In the genomic region with DNA sequence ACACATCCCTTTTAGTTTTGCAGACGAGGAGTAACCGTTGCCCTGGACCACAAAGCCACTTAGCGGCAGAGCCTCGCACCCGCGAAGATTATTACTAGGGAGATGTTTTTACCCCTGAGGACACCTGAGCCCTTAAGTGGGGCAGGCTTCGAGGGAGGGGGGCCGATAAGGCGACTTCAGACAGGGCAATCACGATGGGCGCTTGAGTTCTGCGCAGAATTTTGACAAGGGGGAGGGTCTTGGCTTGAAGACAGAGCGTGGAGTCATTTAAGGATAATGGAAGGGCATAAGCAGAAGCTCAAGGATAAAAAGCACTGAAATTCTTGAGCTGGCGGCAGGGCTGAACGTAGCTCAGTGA, we compare ENCODE assay signal across 8 cellular contexts. TPM values are rescaled to one million over a fixed set of nuclear protein-coding genes. Genes with fewer than 3 reads are reported as not detected.
A peak's percentile ranks its signal among the peaks of the same experiment; 100 is the strongest.
DNase-seq lines count a peak whose midpoint lies in the region; ATAC-seq, FAIRE-seq and TF ChIP-seq lines count a peak whose summit lies in the region.

No MANE protein-coding gene starts in this region.

- no peak for FAIRE-seq in kidney (lab: Jason Lieb, UNC)

- H3K4me1 ChIP-seq in kidney (ENCODE audit: control insufficient read depth in 1 of 2, insufficient read depth in 1 of 2, low read depth in 1 of 2, low read length in 2 of 2) = peaks cover 4 to 6% of the 10 kb centered on the region in 2 donors

- intact Hi-C loops in kidney (cut with DNase I) = no loop called here

- H3K27me3 Mint-ChIP-seq in stimulated activated naive B cell treated with anti-CD40 and anti-IgM and Interleukin-4, amounts not matched to agents 10 μg/mL and 1 μg/mL and 100 μg/mL, for 72 hours = peaks cover 8 to 9% of the 10 kb centered on the region in 2 donors

- H3K36me3 Mint-ChIP-seq in stimulated activated naive B cell treated with anti-CD40 and anti-IgM and Interleukin-4, amounts not matched to agents 10 μg/mL and 1 μg/mL and 100 μg/mL, for 72 hours = peaks cover 0 to 2% of the 10 kb centered on the region in 2 donors

- H3K4me3 Mint-ChIP-seq in stimulated activated naive B cell treated with anti-CD40 and anti-IgM and Interleukin-4, amounts not matched to agents 10 μg/mL and 1 μg/mL and 100 μg/mL, for 72 hours = peak overlapping the region; percentile 86 to 91

- ATAC-seq in HG03159 (IDR thresholded peaks at IDR 0.05; ENCODE audit: unreplicated experiment) (peak; percentile 19), GM19463 (IDR thresholded peaks at IDR 0.05; ENCODE audit: unreplicated experiment) (no peak)
- ATAC-seq in stimulated activated naive B cell treated with anti-CD40 and anti-IgM and Interleukin-4, amounts not matched to agents 10 μg/mL and 1 μg/mL and 100 μg/mL, for 72 hours (replicated peaks) = peak in 1 of 2 donors; percentile 36

- peaks cover 3 to 12% of the 10 kb centered on the region in 2 donors for H3K4me1 Mint-ChIP-seq in stimulated activated naive B cell treated with anti-CD40 and anti-IgM and Interleukin-4, amounts not matched to agents 10 μg/mL and 1 μg/mL and 100 μg/mL, for 72 hours

- peak overlapping the region; percentile 86 for H3K27ac Mint-ChIP-seq in stimulated activated naive B cell treated with anti-CD40 and anti-IgM and Interleukin-4, amounts not matched to agents 10 μg/mL and 1 μg/mL and 100 μg/mL, for 72 hours

- H3K9ac ChIP-seq in kidney (ENCODE audit: low read length in 2 of 2) = peak overlapping the region; percentile 3 to 56

- H3K27ac ChIP-seq in brain microvascular endothelial cell (peak overlapping the region; percentile 65), kidney (ENCODE audit: low read depth in 2 of 2, low read length in 2 of 2) (peak overlapping the region; percentile 78 to 82)

- no peaks in the 10 kb centered on the region for H3K9me3 ChIP-seq in kidney (ENCODE audit: control insufficient read depth in 1 of 2, low read length in 2 of 2)

- H3K27me3 ChIP-seq in brain microvascular endothelial cell (replicated peaks) = no peaks in the 10 kb centered on the region

- peak; percentile 8 for DNase-seq in activated T-cell treated with anti-CD3 and anti-CD28 coated beads for 1 hour (ENCODE audit: low read depth)
- DNase-seq in activated T-cell treated with anti-CD3 and anti-CD28 coated beads, Interleukin-2, amount 50 U/mL, for 48 hours = no peak
- peak; percentile 85 for DNase-seq in OCI-M1 (lab: John Stamatoyannopoulos, UW)
- DNase-seq in brain microvascular endothelial cell = no peak
- no peak for DNase-seq in kidney
- peak; percentile 12 for DNase-seq in stimulated activated naive B cell treated with anti-CD40 and anti-IgM and Interleukin-4, amounts not matched to agents 10 μg/mL and 1 μg/mL and 100 μg/mL, for 72 hours

- in situ Hi-C loops in brain microvascular endothelial cell (cut with HindIII; ENCODE audit: low pct_ligation_motif_present, low sequenced_read_pairs) = no loop called here

- H3K4me3 ChIP-seq in brain microvascular endothelial cell (ENCODE audit: low read depth, low read length) (peak overlapping the region; percentile 84), kidney (ENCODE audit: low read length in 2 of 2) (peak overlapping the region; percentile 63 to 91)

- no peaks in the 10 kb centered on the region for H3K9me3 Mint-ChIP-seq in stimulated activated naive B cell treated with anti-CD40 and anti-IgM and Interleukin-4, amounts not matched to agents 10 μg/mL and 1 μg/mL and 100 μg/mL, for 72 hours

- no peaks in the 10 kb centered on the region for H3K36me3 ChIP-seq in brain microvascular endothelial cell (replicated peaks)
- no peaks in the 10 kb centered on the region for H3K36me3 ChIP-seq in kidney (ENCODE audit: control insufficient read depth in 1 of 2, insufficient read depth in 2 of 2, low read length in 2 of 2)

- TF ChIP-seq CTCF in brain microvascular endothelial cell (IDR thresholded peaks at IDR 0.05; ENCODE audit: low read depth, low read length, missing control alignments) (no peak), kidney (IDR thresholded peaks at IDR 0.05; ENCODE audit: borderline replicate concordance, extremely low read depth, insufficient read depth) (no peak)

RNA-seq across cellular contexts. Expression of gene TTK, which starts 0.6 kb away (rescaled TPM):
- total RNA-seq in kidney = 0.79 TPM
- 0.13 TPM for polyA plus RNA-seq in kidney (ENCODE audit: insufficient read depth, low read depth, low replicate concordance)

RNA-seq across cellular contexts. Expression of gene ELOVL4, which starts 56.5 kb away (rescaled TPM):
- total RNA-seq in kidney = 0.38 TPM
- polyA plus RNA-seq in kidney (ENCODE audit: insufficient read depth, low read depth, low replicate concordance) = 2.1 TPM

Comparison
In these comparisons a context has a peak if more than half of its experiments do, and no peak if none do; other contexts are left out.
1. DNase-seq: peak in activated T-cell treated with anti-CD3 and anti-CD28 coated beads for 1 hour (single experiment), OCI-M1 (single experiment) and stimulated activated naive B cell treated with anti-CD40 and anti-IgM and Interleukin-4, amounts not matched to agents 10 μg/mL and 1 μg/mL and 100 μg/mL, for 72 hours (single experiment); none in activated T-cell treated with anti-CD3 and anti-CD28 coated beads, Interleukin-2, amount 50 U/mL, for 48 hours (0 of 2), brain microvascular endothelial cell (single experiment) and kidney (single experiment).